In genomic region chr17:29005936-29006438, GRCh38 we compare ENCODE assay signal across 1 cellular context.
TF ChIP-seq lines count a peak whose summit lies in the region.

Gene SEZ6 (minus strand): TSS chr17:29006033. CDS start chr17:29005869, 164 bp downstream.

TF ChIP-seq in HepG2, 621 proteins besides CTCF, POLR2A, EP300 and RAD21 (continued from another document and continues in another):
- TF ChIP-seq ZSCAN5A (CRISPR knock-in tag; IDR thresholded peaks at IDR 0.05; ENCODE audit: borderline replicate concordance), result no peak
- TF ChIP-seq CSRNP2 (CRISPR knock-in tag; conservative IDR thresholded peaks at IDR 0.05; ENCODE audit: low read depth), result 0 out of 2 replicates have a peak, but pooled peaks have one; percentile 78
- no peak for TF ChIP-seq RAD51 (IDR thresholded peaks at IDR 0.05; ENCODE audit: borderline replicate concordance)
- no peak for TF ChIP-seq ZMYM2 (CRISPR knock-in tag; IDR thresholded peaks at IDR 0.05)
- peak; percentile 68; the same call in 1 of the 2 replicates for TF ChIP-seq ZNF446 (CRISPR knock-in tag; IDR thresholded peaks at IDR 0.05)
- TF ChIP-seq KLF6 (CRISPR knock-in tag; IDR thresholded peaks at IDR 0.05), result peak; percentile 99
- TF ChIP-seq ZHX2 (IDR thresholded peaks at IDR 0.05; ENCODE audit: low read depth), result no peak
- TF ChIP-seq ZHX2 (CRISPR knock-in tag; IDR thresholded peaks at IDR 0.05; ENCODE audit: borderline replicate concordance), result peak; percentile 93; the same call in 1 of the 2 replicates
- no peak for TF ChIP-seq TBX3 (IDR thresholded peaks at IDR 0.05; ENCODE audit: borderline replicate concordance)
- peak; percentile 78; the same call in 1 of the 2 replicates for TF ChIP-seq ZNF639 (CRISPR knock-in tag; conservative IDR thresholded peaks at IDR 0.05)
- peak; percentile 28; the same call in 1 of the 2 replicates for TF ChIP-seq JUND (CRISPR knock-in tag; IDR thresholded peaks at IDR 0.05)
- TF ChIP-seq ZNF431 (CRISPR knock-in tag; IDR thresholded peaks at IDR 0.05; ENCODE audit: borderline replicate concordance, low read depth), result peak; percentile 64; the same call in 1 of the 2 replicates
- 0 out of 2 replicates have a peak, but pooled peaks have one; percentile 74 for TF ChIP-seq DNMT1 (CRISPR knock-in tag; IDR thresholded peaks at IDR 0.05)
- peak; percentile 90 for TF ChIP-seq ZSCAN31 (CRISPR knock-in tag; IDR thresholded peaks at IDR 0.05; ENCODE audit: low read depth)
- TF ChIP-seq ZNF709 (CRISPR knock-in tag; IDR thresholded peaks at IDR 0.05), result peak; percentile 85; the same call in 1 of the 2 replicates
- TF ChIP-seq XBP1 (CRISPR knock-in tag; IDR thresholded peaks at IDR 0.05), result no peak
- TF ChIP-seq FOXP1 (IDR thresholded peaks at IDR 0.05), result no peak
- no peak for TF ChIP-seq FOXP1 (CRISPR knock-in tag; IDR thresholded peaks at IDR 0.05)
- no peak for TF ChIP-seq ZNF549 (CRISPR knock-in tag; IDR thresholded peaks at IDR 0.05)
- no peak for TF ChIP-seq ZBTB14 (CRISPR knock-in tag; IDR thresholded peaks at IDR 0.05)
- peak; percentile 72; the same call in 1 of the 2 replicates for TF ChIP-seq ZNF746 (CRISPR knock-in tag; IDR thresholded peaks at IDR 0.05)
- TF ChIP-seq ZNF333 (CRISPR knock-in tag; IDR thresholded peaks at IDR 0.05; ENCODE audit: borderline replicate concordance), result peak; percentile 83; the same call in 1 of the 2 replicates
- peak; percentile 63 for TF ChIP-seq TFDP2 (CRISPR knock-in tag; IDR thresholded peaks at IDR 0.05)
- no peak for TF ChIP-seq MAFF (IDR thresholded peaks at IDR 0.05; ENCODE audit: low read depth, low read length)
- no peak for TF ChIP-seq RFX1 (IDR thresholded peaks at IDR 0.05)
- peak; percentile 63; the same call in 1 of the 2 replicates for TF ChIP-seq SOX5 (CRISPR knock-in tag; IDR thresholded peaks at IDR 0.05; ENCODE audit: borderline replicate concordance)
- peak; percentile 78; the same call in 1 of the 2 replicates for TF ChIP-seq IKZF5 (CRISPR knock-in tag; IDR thresholded peaks at IDR 0.05)
- peak; percentile 69 for TF ChIP-seq ZNF687 (CRISPR knock-in tag; IDR thresholded peaks at IDR 0.05)
- peak; percentile 92; the same call in 1 of the 2 replicates for TF ChIP-seq ZNF841 (CRISPR knock-in tag; IDR thresholded peaks at IDR 0.05; ENCODE audit: borderline replicate concordance)
- TF ChIP-seq TOPORS (CRISPR knock-in tag; IDR thresholded peaks at IDR 0.05), result 0 out of 2 replicates have a peak, but pooled peaks have one; percentile 51
- no peak for TF ChIP-seq ZNF260 (CRISPR knock-in tag; IDR thresholded peaks at IDR 0.05; ENCODE audit: borderline replicate concordance, low read depth)
- no peak for TF ChIP-seq MBNL3 (CRISPR knock-in tag; conservative IDR thresholded peaks at IDR 0.05)
- TF ChIP-seq PREB (CRISPR knock-in tag; IDR thresholded peaks at IDR 0.05), result peak; percentile 80; the same call in 1 of the 2 replicates
- no peak for TF ChIP-seq NBN (conservative IDR thresholded peaks at IDR 0.05)
- TF ChIP-seq PBX3 (CRISPR knock-in tag; IDR thresholded peaks at IDR 0.05; ENCODE audit: borderline replicate concordance), result peak; percentile 92; the same call in 1 of the 2 replicates
- no peak for TF ChIP-seq NFRKB (IDR thresholded peaks at IDR 0.05)
- no peak for TF ChIP-seq NR2F2 (IDR thresholded peaks at IDR 0.05; ENCODE audit: borderline replicate concordance, low read depth)
- no peak for TF ChIP-seq HMGA1 (CRISPR knock-in tag; conservative IDR thresholded peaks at IDR 0.05)
- TF ChIP-seq ZNF839 (CRISPR knock-in tag; IDR thresholded peaks at IDR 0.05; ENCODE audit: borderline replicate concordance), result no peak
